In genomic region chr5:163350083-163350482, GRCh38 we compare ENCODE assay signal across 12 cellular contexts.
DNase-seq lines count a peak whose midpoint lies in the region; ATAC-seq and TF ChIP-seq lines count a peak whose summit lies in the region.
"Had no signal": no experiment of that assay in that cellular context is flagged by ENCODE, and none has a peak within 500 bp of the region (broad histone marks: within the 10 kb centered on the region; RNA-seq: fewer than 3 reads in every experiment).

No MANE protein-coding gene starts in this region.

- H3K9me3 ChIP-seq in adrenal gland (replicated peaks in 1 of 3), result no peaks in the 10 kb centered on the region
- H3K9me3 ChIP-seq: BLaER1, thoracic aorta had no signal

- peak; percentile 40 for ATAC-seq in HG03159 (IDR thresholded peaks at IDR 0.05; ENCODE audit: unreplicated experiment)
- ATAC-seq in activated CD8-positive, alpha-beta T cell treated with anti-CD3 and anti-CD28 coated beads, Interleukin-2, amount 10 ng/mL, durations not matched to agents 7 days and 5 days, result no peak
- ATAC-seq: naive thymus-derived CD8-positive, alpha-beta T cell had no signal

- no peak overlapping the region for H3K4me3 ChIP-seq in adrenal gland
- H3K4me3 ChIP-seq: BLaER1, thoracic aorta had no signal

- DNase-seq in Caki2 (ENCODE audit: low read depth) (peak; percentile 32), SK-N-DZ (ENCODE audit: low spot score) (peak; percentile 9), iris pigment epithelial cell (ENCODE audit: low read depth) (peak; percentile 18), GDM1 (lab: John Stamatoyannopoulos, UW) (no peak), adrenal gland (no peak)
- DNase-seq in activated CD8-positive, alpha-beta memory T cell treated with anti-CD3 and anti-CD28 coated beads, Interleukin-2, amount 50 U/mL, for 48 hours, result no peak
- no peak for DNase-seq in activated CD8-positive, alpha-beta T cell treated with anti-CD3 and anti-CD28 coated beads, Interleukin-2, amount 10 ng/mL, durations not matched to agents 7 days and 5 days
- DNase-seq: naive thymus-derived CD8-positive, alpha-beta T cell had no signal

- H3K27me3 ChIP-seq in adrenal gland, result no peaks in the 10 kb centered on the region
- H3K27me3 ChIP-seq: BLaER1 had no signal

- H3K36me3 Mint-ChIP-seq in activated CD8-positive, alpha-beta T cell treated with anti-CD3 and anti-CD28 coated beads, Interleukin-2, amount 10 ng/mL, durations not matched to agents 7 days and 5 days (ENCODE audit: low read depth), result no peaks in the 10 kb centered on the region
- H3K36me3 Mint-ChIP-seq: naive thymus-derived CD8-positive, alpha-beta T cell had no signal

- TF ChIP-seq POLR2A in adrenal gland (IDR thresholded peaks at IDR 0.05), result no peak

- H3K4me3 Mint-ChIP-seq in activated CD8-positive, alpha-beta T cell treated with anti-CD3 and anti-CD28 coated beads, Interleukin-2, amount 10 ng/mL, durations not matched to agents 7 days and 5 days, result no peak overlapping the region
- H3K4me3 Mint-ChIP-seq: naive thymus-derived CD8-positive, alpha-beta T cell had no signal

- no peaks in the 10 kb centered on the region for H3K27me3 Mint-ChIP-seq in activated CD8-positive, alpha-beta T cell treated with anti-CD3 and anti-CD28 coated beads, Interleukin-2, amount 10 ng/mL, durations not matched to agents 7 days and 5 days (ENCODE audit: low read depth)

- peak in 1 of 6 experiments; percentile 8 for TF ChIP-seq CTCF in adrenal gland (IDR thresholded peaks at IDR 0.05)

- H3K27ac Mint-ChIP-seq in activated CD8-positive, alpha-beta T cell treated with anti-CD3 and anti-CD28 coated beads, Interleukin-2, amount 10 ng/mL, durations not matched to agents 7 days and 5 days, result no peak overlapping the region
- H3K27ac Mint-ChIP-seq: naive thymus-derived CD8-positive, alpha-beta T cell had no signal

- 29 to 55% (median 46%) methylated on average over 2 of the region's 2 CpGs; no CpG with 5 or more reads in 1 of the 4 donors for WGBS in adrenal gland, 4 donors

- no peaks in the 10 kb centered on the region for H3K4me1 Mint-ChIP-seq in activated CD8-positive, alpha-beta T cell treated with anti-CD3 and anti-CD28 coated beads, Interleukin-2, amount 10 ng/mL, durations not matched to agents 7 days and 5 days (ENCODE audit: low read depth)

- POLR2A ChIA-PET in activated CD8-positive, alpha-beta T cell treated with anti-CD3 and anti-CD28 coated beads, Interleukin-2, amount 10 ng/mL, durations not matched to agents 7 days and 5 days (lab: Charles Lee), result no interaction called here

- no peak overlapping the region for H3K27ac ChIP-seq in adrenal gland
- H3K27ac ChIP-seq: BLaER1, HL-60, thoracic aorta had no signal

- H3K9me3 Mint-ChIP-seq in activated CD8-positive, alpha-beta T cell treated with anti-CD3 and anti-CD28 coated beads, Interleukin-2, amount 10 ng/mL, durations not matched to agents 7 days and 5 days (ENCODE audit: insufficient read depth), result no peaks in the 10 kb centered on the region
- H3K9me3 Mint-ChIP-seq: naive thymus-derived CD8-positive, alpha-beta T cell had no signal

- H3K36me3 ChIP-seq in adrenal gland (replicated peaks in 1 of 2), result no peaks in the 10 kb centered on the region
- H3K36me3 ChIP-seq: BLaER1, thoracic aorta had no signal

- in situ Hi-C loops in Caki2 (cut with HindIII; ENCODE audit: low pct_unique_long_range_greater_than_20kb, low sequenced_read_pairs), result no loop called here

- intact Hi-C loops in adrenal gland (cut with DNase I), result no loop called here

- CTCF ChIA-PET in activated CD8-positive, alpha-beta T cell treated with anti-CD3 and anti-CD28 coated beads, Interleukin-2, amount 10 ng/mL, durations not matched to agents 7 days and 5 days (lab: Charles Lee), result interaction anchor here (2.8 kb wide), 1 partner anchor 58 kb away, joined by 10 read pairs; no protein-coding TSS in a partner anchor

- no peaks in the 10 kb centered on the region for H3K4me1 ChIP-seq in adrenal gland (replicated peaks in 1 of 2)
- H3K4me1 ChIP-seq: BLaER1 had no signal

Comparison
In these comparisons a context has a peak if more than half of its experiments do, and no peak if none do; other contexts are left out.
1. DNase-seq: peak in Caki2 (single experiment), SK-N-DZ (single experiment) and iris pigment epithelial cell (single experiment); none in GDM1 (single experiment), activated CD8-positive, alpha-beta memory T cell treated with anti-CD3 and anti-CD28 coated beads, Interleukin-2, amount 50 U/mL, for 48 hours (single experiment), adrenal gland (0 of 7) and activated CD8-positive, alpha-beta T cell treated with anti-CD3 and anti-CD28 coated beads, Interleukin-2, amount 10 ng/mL, durations not matched to agents 7 days and 5 days (single experiment).